9 cellular contexts compared by ENCODE assay signal in genomic region chr1:26315874-26316850, GRCh38. TPM values are rescaled to one million over a fixed set of nuclear protein-coding genes. Genes with fewer than 3 reads are reported as not detected.
DNase-seq lines count a peak whose midpoint lies in the region; ATAC-seq and TF ChIP-seq lines count a peak whose summit lies in the region.
"Had no signal": no experiment of that assay in that cellular context is flagged by ENCODE, and none has a peak within 500 bp of the region (broad histone marks: within the 10 kb centered on the region; RNA-seq: fewer than 3 reads in every experiment).

No MANE protein-coding gene starts in this region.

- TF ChIP-seq CTCF in H9 (conservative IDR thresholded peaks at IDR 0.05), result no peak
- TF ChIP-seq CTCF in hepatocyte (IDR thresholded peaks at IDR 0.05; ENCODE audit: poor library complexity), result no peak
- TF ChIP-seq CTCF in Caco-2 (IDR thresholded peaks at IDR 0.05; ENCODE audit: insufficient read depth in 1 of 2, low read depth in 1 of 2, low read length in 1 of 2, severe bottlenecking in 1 of 2, unreplicated experiment in 1 of 2), result no peak

- POLR2A ChIA-PET in CD4-positive, alpha-beta memory T cell (lab: Charles Lee; ENCODE audit: partially characterized antibody), result interaction anchor here (0.6 to 33.0 kb wide), 8 partner anchors 23 to 116 kb away, joined by 3 to 3358 read pairs (median 6); partner anchors contain the start of genes CEP85, DHDDS, SH3BGRL3 and UBXN11
- POLR2A ChIA-PET in activated CD8-positive, alpha-beta T cell treated with anti-CD3 and anti-CD28 coated beads, Interleukin-2, amount 10 ng/mL, durations not matched to agents 7 days and 5 days (lab: Charles Lee), result interaction anchor here (1.3 to 10.8 kb wide), 3 partner anchors 9 to 63 kb away, joined by 3 to 409 read pairs (median 51); partner anchors contain the start of genes SH3BGRL3 and UBXN11
- POLR2A ChIA-PET in Caco-2 (lab: Charles Lee), result interaction anchor here (0.7 kb wide), 1 partner anchor 28 kb away, joined by 3 read pairs; no protein-coding TSS in a partner anchor

- no peak overlapping the region for H2BK5ac ChIP-seq in H9 (ENCODE audit: insufficient read length, low read length)

- peak overlapping the region; percentile 77 to 97 (median 91) for H3K27ac Mint-ChIP-seq in CD4-positive, alpha-beta memory T cell
- H3K27ac Mint-ChIP-seq in H9 (peak overlapping the region in 2 of 3 experiments; percentile 67 to 82; a peak in 3 of 7 replicates), Caco-2 (ENCODE audit: unreplicated experiment) (no peak overlapping the region)
- H3K27ac Mint-ChIP-seq in activated CD8-positive, alpha-beta T cell treated with anti-CD3 and anti-CD28 coated beads, Interleukin-2, amount 10 ng/mL, durations not matched to agents 7 days and 5 days, result peak overlapping the region; percentile 75
- H3K27ac Mint-ChIP-seq in natural killer cell treated with Interleukin-12 subunit alpha and Interleukin-12 subunit beta and Interleukin-15 and Interleukin-18, amount 100 ng/mL, for 72 hours, result peak overlapping the region in 1 of 2 donors; percentile 56

- H3K4me3 ChIP-seq in CD4-positive, alpha-beta memory T cell (ENCODE audit: low read length in 2 of 2), result peak overlapping the region in 1 of 2 donors; percentile 12
- no peak overlapping the region for H3K4me3 ChIP-seq in hepatocyte
- H3K4me3 ChIP-seq in Caco-2 (ENCODE audit: low read depth, low read length), result no peak overlapping the region
- H3K4me3 ChIP-seq: gastrocnemius medialis had no signal

- H4K20me1 ChIP-seq in H9 (ENCODE audit: control insufficient read depth, insufficient read depth, insufficient read length) (no peaks in the 10 kb centered on the region), hepatocyte (ENCODE audit: insufficient read depth, poor library complexity, severe bottlenecking) (no peaks in the 10 kb centered on the region)

- CTCF ChIA-PET in CD4-positive, alpha-beta memory T cell (lab: Charles Lee; ENCODE audit: partially characterized antibody), result interaction anchor here (0.5 to 25.6 kb wide), 6 partner anchors 8 to 101 kb away, joined by 3 to 1027 read pairs (median 16); partner anchors contain the start of genes SH3BGRL3 and UBXN11
- CTCF ChIA-PET in activated CD8-positive, alpha-beta T cell treated with anti-CD3 and anti-CD28 coated beads, Interleukin-2, amount 10 ng/mL, durations not matched to agents 7 days and 5 days (lab: Charles Lee), result interaction anchor here (1.1 to 11.5 kb wide), 10 partner anchors 8 to 101 kb away, joined by 4 to 591 read pairs (median 7); partner anchors contain the start of genes CEP85, SH3BGRL3 and UBXN11
- CTCF ChIA-PET in Caco-2 (lab: Charles Lee), result interaction anchor here (0.9 kb wide), 1 partner anchor 31 kb away, joined by 4 read pairs; no protein-coding TSS in a partner anchor

- no peaks in the 10 kb centered on the region for H3K23me2 ChIP-seq in H9 (ENCODE audit: insufficient read length, low read depth, low read length, poor library complexity, severe bottlenecking)

- H3K9ac ChIP-seq in H9 (ENCODE audit: extremely low read depth, insufficient read length, low read length), result no peak overlapping the region

- no peaks in the 10 kb centered on the region for H3K9me3 Mint-ChIP-seq in CD4-positive, alpha-beta memory T cell
- H3K9me3 Mint-ChIP-seq in H9 (no peaks in the 10 kb centered on the region), Caco-2 (ENCODE audit: unreplicated experiment) (no peaks in the 10 kb centered on the region)
- H3K9me3 Mint-ChIP-seq in activated CD8-positive, alpha-beta T cell treated with anti-CD3 and anti-CD28 coated beads, Interleukin-2, amount 10 ng/mL, durations not matched to agents 7 days and 5 days (ENCODE audit: insufficient read depth), result no peaks in the 10 kb centered on the region
- no peaks in the 10 kb centered on the region for H3K9me3 Mint-ChIP-seq in natural killer cell treated with Interleukin-12 subunit alpha and Interleukin-12 subunit beta and Interleukin-15 and Interleukin-18, amount 100 ng/mL, for 72 hours

- no peak overlapping the region for H2AK5ac ChIP-seq in H9 (ENCODE audit: insufficient read length, low read length)

- no peak overlapping the region for H2BK15ac ChIP-seq in H9 (ENCODE audit: low read depth, low read length)

- no peak overlapping the region for H3K4me2 ChIP-seq in H9 (ENCODE audit: insufficient read depth, insufficient read length, low read length)
- H3K4me2 ChIP-seq in hepatocyte, result no peak overlapping the region

- H4K91ac ChIP-seq in H9 (ENCODE audit: insufficient read length, low read depth, low read length), result no peak overlapping the region

- intact Hi-C loops in CD4-positive, alpha-beta memory T cell (cut with micrococcal nuclease), result no loop called here
- intact Hi-C loops in Caco-2 (cut with micrococcal nuclease; ENCODE audit: unreplicated experiment), result no loop called here

- H3K27me3 ChIP-seq in CD4-positive, alpha-beta memory T cell (ENCODE audit: insufficient read depth, low read length), result no peaks in the 10 kb centered on the region
- H3K27me3 ChIP-seq in H9 (ENCODE audit: insufficient read depth, low read length) (no peaks in the 10 kb centered on the region), hepatocyte (no peaks in the 10 kb centered on the region), Caco-2 (replicated peaks; ENCODE audit: control insufficient read depth, insufficient read depth, low read length) (no peaks in the 10 kb centered on the region)
- H3K27me3 ChIP-seq: gastrocnemius medialis had no signal

- H3K4ac ChIP-seq in H9 (ENCODE audit: low read depth, low read length), result no peak overlapping the region

- WGBS in H9 (ENCODE audit: extremely low coverage, insufficient read length, low lambda C conversion rate), result no CpG with 5 or more reads among the region's 8 CpGs
- WGBS in hepatocyte (ENCODE audit: low lambda C conversion rate, missing lambda C conversion rate), result 84% methylated on average over 8 of the region's 8 CpGs

- H3K79me2 ChIP-seq in H9 (ENCODE audit: insufficient read depth, low read length), result no peaks in the 10 kb centered on the region
- no peaks in the 10 kb centered on the region for H3K79me2 ChIP-seq in hepatocyte

- H3K79me1 ChIP-seq in H9 (ENCODE audit: insufficient read depth, low read depth, low read length, poor library complexity, severe bottlenecking), result no peaks in the 10 kb centered on the region

- no peak overlapping the region for H2BK120ac ChIP-seq in H9 (ENCODE audit: low read depth, low read length, poor library complexity, severe bottlenecking)

- H3K9me3 ChIP-seq in CD4-positive, alpha-beta memory T cell (ENCODE audit: control insufficient read depth in 1 of 2, low read length in 2 of 2), result no peaks in the 10 kb centered on the region
- H3K9me3 ChIP-seq in H9 (ENCODE audit: control insufficient read depth, low read depth, low read length) (no peaks in the 10 kb centered on the region), hepatocyte (ENCODE audit: low read depth) (no peaks in the 10 kb centered on the region), Caco-2 (no peaks in the 10 kb centered on the region)
- H3K9me3 ChIP-seq: gastrocnemius medialis had no signal

- peaks cover 15% of the 10 kb centered on the region for H3K36me3 ChIP-seq in CD4-positive, alpha-beta memory T cell (ENCODE audit: insufficient read depth, low read length)
- H3K36me3 ChIP-seq in hepatocyte (replicated peaks; ENCODE audit: insufficient read depth, low read depth), result no peaks in the 10 kb centered on the region
- no peaks in the 10 kb centered on the region for H3K36me3 ChIP-seq in Caco-2 (ENCODE audit: control insufficient read depth, insufficient read depth, low read length)
- H3K36me3 ChIP-seq: gastrocnemius medialis had no signal

- DNase-seq in CD4-positive, alpha-beta memory T cell, result no peak
- DNase-seq in H9 (no peak), hepatocyte (ENCODE audit: low spot score) (no peak), Caco-2 (no peak)
- DNase-seq in activated CD8-positive, alpha-beta T cell treated with anti-CD3 and anti-CD28 coated beads, Interleukin-2, amount 10 ng/mL, durations not matched to agents 7 days and 5 days, result no peak
- no peak for DNase-seq in natural killer cell treated with Interleukin-12 subunit alpha and Interleukin-12 subunit beta and Interleukin-15 and Interleukin-18, amount 100 ng/mL, for 72 hours (ENCODE audit: low spot score)
- DNase-seq: activated CD8-positive, alpha-beta memory T cell treated with anti-CD3 and anti-CD28 coated beads, Interleukin-2, amount 50 U/mL, for 48 hours; gastrocnemius medialis had no signal

- no peak overlapping the region for H3K18ac ChIP-seq in H9 (ENCODE audit: insufficient read length, low read depth, low read length)

- ATAC-seq in activated CD8-positive, alpha-beta T cell treated with anti-CD3 and anti-CD28 coated beads, Interleukin-2, amount 10 ng/mL, durations not matched to agents 7 days and 5 days, result no peak
- no peak for ATAC-seq in natural killer cell treated with Interleukin-12 subunit alpha and Interleukin-12 subunit beta and Interleukin-15 and Interleukin-18, amount 100 ng/mL, for 72 hours
- ATAC-seq in HG03025 (IDR thresholded peaks at IDR 0.05; ENCODE audit: low FRiP score, unreplicated experiment), result no peak
- ATAC-seq: gastrocnemius medialis had no signal

- no peak overlapping the region for H4K8ac ChIP-seq in H9 (replicated peaks; ENCODE audit: insufficient read length, low read depth, low read length)

- no peak overlapping the region for H4K5ac ChIP-seq in H9 (ENCODE audit: insufficient read length, low read depth, low read length)

- no peaks in the 10 kb centered on the region for H3K9me2 ChIP-seq in hepatocyte (replicated peaks; ENCODE audit: insufficient read depth)

- peaks cover 45 to 87% (median 59%) of the 10 kb centered on the region in 4 donors for H3K4me1 Mint-ChIP-seq in CD4-positive, alpha-beta memory T cell
- peaks cover 31 to 45% of the 10 kb centered on the region in 2 experiments for H3K4me1 Mint-ChIP-seq in H9
- H3K4me1 Mint-ChIP-seq in activated CD8-positive, alpha-beta T cell treated with anti-CD3 and anti-CD28 coated beads, Interleukin-2, amount 10 ng/mL, durations not matched to agents 7 days and 5 days (ENCODE audit: low read depth), result peaks cover 61% of the 10 kb centered on the region
- H3K4me1 Mint-ChIP-seq in natural killer cell treated with Interleukin-12 subunit alpha and Interleukin-12 subunit beta and Interleukin-15 and Interleukin-18, amount 100 ng/mL, for 72 hours (ENCODE audit: low read depth in 2 of 2), result peaks cover 55 to 61% of the 10 kb centered on the region in 2 donors
- peaks cover 7% of the 10 kb centered on the region for H3K4me1 Mint-ChIP-seq in Caco-2 (ENCODE audit: low read depth, unreplicated experiment)

- no peak overlapping the region for H3K23ac ChIP-seq in H9 (ENCODE audit: insufficient read length, low read depth, low read length)

- no peak overlapping the region for H2BK20ac ChIP-seq in H9 (ENCODE audit: low read depth, low read length, poor library complexity, severe bottlenecking)

- no peak overlapping the region for H2BK12ac ChIP-seq in H9 (ENCODE audit: insufficient read length, low read depth, low read length)

- H3K36me3 Mint-ChIP-seq in CD4-positive, alpha-beta memory T cell, result peaks cover 31 to 32% of the 10 kb centered on the region in 2 donors
- H3K36me3 Mint-ChIP-seq in H9 (ENCODE audit: insufficient read depth in 1 of 3, low read depth in 3 of 3), result peaks cover under 1 to 6% (median under 1%) of the 10 kb centered on the region in 3 experiments; a peak in 4 of 7 replicates
- H3K36me3 Mint-ChIP-seq in activated CD8-positive, alpha-beta T cell treated with anti-CD3 and anti-CD28 coated beads, Interleukin-2, amount 10 ng/mL, durations not matched to agents 7 days and 5 days (ENCODE audit: low read depth), result peaks cover 32% of the 10 kb centered on the region
- no peaks in the 10 kb centered on the region for H3K36me3 Mint-ChIP-seq in natural killer cell treated with Interleukin-12 subunit alpha and Interleukin-12 subunit beta and Interleukin-15 and Interleukin-18, amount 100 ng/mL, for 72 hours
- H3K36me3 Mint-ChIP-seq in Caco-2 (ENCODE audit: insufficient read depth, unreplicated experiment), result peaks cover 44% of the 10 kb centered on the region

- no TSS peak for BruUV-seq in Caco-2 (replicated peaks; lab: Mats Ljungman, UMichigan)

- H3K27me3 Mint-ChIP-seq in CD4-positive, alpha-beta memory T cell, result no peaks in the 10 kb centered on the region
- peaks cover 3% of the 10 kb centered on the region for H3K27me3 Mint-ChIP-seq in H9 (ENCODE audit: low read depth)
- no peaks in the 10 kb centered on the region for H3K27me3 Mint-ChIP-seq in activated CD8-positive, alpha-beta T cell treated with anti-CD3 and anti-CD28 coated beads, Interleukin-2, amount 10 ng/mL, durations not matched to agents 7 days and 5 days (ENCODE audit: low read depth)
- H3K27me3 Mint-ChIP-seq in natural killer cell treated with Interleukin-12 subunit alpha and Interleukin-12 subunit beta and Interleukin-15 and Interleukin-18, amount 100 ng/mL, for 72 hours, result no peaks in the 10 kb centered on the region
- no peaks in the 10 kb centered on the region for H3K27me3 Mint-ChIP-seq in Caco-2 (ENCODE audit: insufficient read depth, unreplicated experiment)

- H3K56ac ChIP-seq in H9 (ENCODE audit: insufficient read length, low read depth, low read length), result no peak overlapping the region

- no peak overlapping the region for H3T11ph ChIP-seq in H9 (ENCODE audit: low read length)

- no peak overlapping the region for H2AFZ ChIP-seq in H9 (ENCODE audit: low read length)
- H2AFZ ChIP-seq in hepatocyte, result no peak overlapping the region

- peaks cover 60% of the 10 kb centered on the region for H3K4me1 ChIP-seq in CD4-positive, alpha-beta memory T cell (ENCODE audit: insufficient read depth, low read length)
- H3K4me1 ChIP-seq in H9 (ENCODE audit: insufficient read depth, low read length) (no peaks in the 10 kb centered on the region), hepatocyte (ENCODE audit: insufficient read depth) (no peaks in the 10 kb centered on the region), Caco-2 (no peaks in the 10 kb centered on the region)

- H3K4me3 Mint-ChIP-seq in CD4-positive, alpha-beta memory T cell, result peak overlapping the region in 7 of 8 donors; percentile 89 to 100 (median 95)
- H3K4me3 Mint-ChIP-seq in H9, result no peak overlapping the region
- peak overlapping the region; percentile 84 for H3K4me3 Mint-ChIP-seq in activated CD8-positive, alpha-beta T cell treated with anti-CD3 and anti-CD28 coated beads, Interleukin-2, amount 10 ng/mL, durations not matched to agents 7 days and 5 days
- peak overlapping the region; percentile 28 for H3K4me3 Mint-ChIP-seq in natural killer cell treated with Interleukin-12 subunit alpha and Interleukin-12 subunit beta and Interleukin-15 and Interleukin-18, amount 100 ng/mL, for 72 hours
- H3K4me3 Mint-ChIP-seq in Caco-2 (ENCODE audit: unreplicated experiment), result no peak overlapping the region

- H3K27ac ChIP-seq in CD4-positive, alpha-beta memory T cell (ENCODE audit: low read depth, low read length), result peak overlapping the region; percentile 69
- no peak overlapping the region for H3K27ac ChIP-seq in H9 (ENCODE audit: insufficient read length, low read depth, low read length)
- H3K27ac ChIP-seq in hepatocyte, result no peak overlapping the region
- H3K27ac ChIP-seq: gastrocnemius medialis had no signal

- no peak overlapping the region for H3K14ac ChIP-seq in H9 (ENCODE audit: insufficient read depth, low read length)

RNA-seq across cellular contexts. Expression of gene CD52, which starts 1.6 kb away (rescaled TPM):
- total RNA-seq in CD4-positive, alpha-beta memory T cell, result 1,000 to 10,000 TPM; 1,302 to 1,324 TPM
- over 10,000 TPM in 1 of 2 donors, 1,000 to 10,000 TPM in 1; 8,660 to 12,303 TPM for polyA plus RNA-seq in CD4-positive, alpha-beta memory T cell
- total RNA-seq in H9 (2021) (3.8 and 4.1 TPM in 2 replicates), hepatocyte (1.2 and 8.1 TPM in 2 replicates), Caco-2 (2022) (not detected in 2 replicates)
- total RNA-seq in activated CD8-positive, alpha-beta T cell treated with anti-CD3 and anti-CD28 coated beads, Interleukin-2, amount 10 ng/mL, durations not matched to agents 7 days and 5 days, result 1,000 to 10,000 TPM; 1,112 to 1,180 TPM
- 10 to 100 TPM in 1 of 2 donors, 1 to 10 TPM in 1; 8.1 to 17.2 TPM for total RNA-seq in natural killer cell treated with Interleukin-12 subunit alpha and Interleukin-12 subunit beta and Interleukin-15 and Interleukin-18, amount 100 ng/mL, for 72 hours
- polyA plus RNA-seq in hepatocyte, result 3.9 and 12.9 TPM in 2 replicates

RNA-seq across cellular contexts. Expression of gene UBXN11, which starts 9.7 kb away (rescaled TPM):
- 100 to 1,000 TPM; 115 to 117 TPM for total RNA-seq in CD4-positive, alpha-beta memory T cell
- polyA plus RNA-seq in CD4-positive, alpha-beta memory T cell, result 10 to 100 TPM; 13.3 to 17.4 TPM
- total RNA-seq in H9 (2021) (13.1 and 13.7 TPM in 2 replicates), hepatocyte (3.1 and 6.9 TPM in 2 replicates), Caco-2 (2022) (12.5 TPM in 2 replicates)
- 10 to 100 TPM; 34.4 to 40.9 TPM for total RNA-seq in activated CD8-positive, alpha-beta T cell treated with anti-CD3 and anti-CD28 coated beads, Interleukin-2, amount 10 ng/mL, durations not matched to agents 7 days and 5 days
- 10 to 100 TPM in 1 of 2 donors, 1 to 10 TPM in 1; 9.9 to 24.8 TPM for total RNA-seq in natural killer cell treated with Interleukin-12 subunit alpha and Interleukin-12 subunit beta and Interleukin-15 and Interleukin-18, amount 100 ng/mL, for 72 hours
- polyA plus RNA-seq in hepatocyte, result 17.1 and 34.0 TPM in 2 replicates

RNA-seq across cellular contexts. Expression of gene SH3BGRL3, which starts 36.3 kb away (rescaled TPM):
- total RNA-seq in CD4-positive, alpha-beta memory T cell, result 100 to 1,000 TPM; 293 to 305 TPM
- 1,000 to 10,000 TPM in 1 of 2 donors, 100 to 1,000 TPM in 1; 979 to 1,531 TPM for polyA plus RNA-seq in CD4-positive, alpha-beta memory T cell
- total RNA-seq in H9 (2021) (86.2 and 86.3 TPM in 2 replicates), hepatocyte (35.9 and 36.6 TPM in 2 replicates), Caco-2 (2022) (73.4 and 74.3 TPM in 2 replicates)
- total RNA-seq in activated CD8-positive, alpha-beta T cell treated with anti-CD3 and anti-CD28 coated beads, Interleukin-2, amount 10 ng/mL, durations not matched to agents 7 days and 5 days, result 100 to 1,000 TPM; 795 to 814 TPM
- 100 to 1,000 TPM; 203 to 249 TPM for total RNA-seq in natural killer cell treated with Interleukin-12 subunit alpha and Interleukin-12 subunit beta and Interleukin-15 and Interleukin-18, amount 100 ng/mL, for 72 hours
- polyA plus RNA-seq in hepatocyte, result 411 and 420 TPM in 2 replicates

RNA-seq across cellular contexts. Expression of gene CRYBG2, which starts 37.8 kb away (rescaled TPM):
- 1 to 10 TPM; 5.7 to 6.7 TPM for total RNA-seq in CD4-positive, alpha-beta memory T cell
- polyA plus RNA-seq in CD4-positive, alpha-beta memory T cell, result 1 to 10 TPM in 1 of 2 donors, under 1 TPM in 1; 0.27 to 3.8 TPM
- total RNA-seq in H9 (2021) (11.8 and 12.8 TPM in 2 replicates), hepatocyte (7.1 and 15.6 TPM in 2 replicates), Caco-2 (2022) (63.3 and 66.1 TPM in 2 replicates)
- total RNA-seq in activated CD8-positive, alpha-beta T cell treated with anti-CD3 and anti-CD28 coated beads, Interleukin-2, amount 10 ng/mL, durations not matched to agents 7 days and 5 days, result 1 to 10 TPM; 7.6 to 8.7 TPM
- total RNA-seq in natural killer cell treated with Interleukin-12 subunit alpha and Interleukin-12 subunit beta and Interleukin-15 and Interleukin-18, amount 100 ng/mL, for 72 hours, result under 1 TPM in 1 of 2 donors, not detected in 1; 0.95 TPM
- 20.1 and 21.6 TPM in 2 replicates for polyA plus RNA-seq in hepatocyte
- total RNA-seq: gastrocnemius medialis had no signal

RNA-seq across cellular contexts. Expression of gene ZNF683, which starts 56.4 kb away (rescaled TPM):
- not detected for total RNA-seq in CD4-positive, alpha-beta memory T cell
- under 1 TPM; 0.49 to 0.63 TPM for polyA plus RNA-seq in CD4-positive, alpha-beta memory T cell
- total RNA-seq in H9 (2021) (not detected in 2 replicates), hepatocyte (not detected in 2 replicates), Caco-2 (2022) (not detected in 2 replicates)
- 10 to 100 TPM; 24.0 to 26.6 TPM for total RNA-seq in activated CD8-positive, alpha-beta T cell treated with anti-CD3 and anti-CD28 coated beads, Interleukin-2, amount 10 ng/mL, durations not matched to agents 7 days and 5 days
- not detected for total RNA-seq in natural killer cell treated with Interleukin-12 subunit alpha and Interleukin-12 subunit beta and Interleukin-15 and Interleukin-18, amount 100 ng/mL, for 72 hours
- not detected in 2 replicates for polyA plus RNA-seq in hepatocyte
- total RNA-seq: gastrocnemius medialis had no signal

Comparison
In these comparisons a context has a peak if more than half of its experiments do, and no peak if none do; other contexts are left out.
1. H3K4me3 Mint-ChIP-seq: peak in CD4-positive, alpha-beta memory T cell (7 of 8), activated CD8-positive, alpha-beta T cell treated with anti-CD3 and anti-CD28 coated beads, Interleukin-2, amount 10 ng/mL, durations not matched to agents 7 days and 5 days (single experiment) and natural killer cell treated with Interleukin-12 subunit alpha and Interleukin-12 subunit beta and Interleukin-15 and Interleukin-18, amount 100 ng/mL, for 72 hours (single experiment); none in H9 (0 of 2) and Caco-2 (single experiment).
2. RNA of gene CD52, which starts 1.6 kb away (total RNA-seq): 1,302 to 1,324 TPM in CD4-positive, alpha-beta memory T cell and 1,112 to 1,180 TPM in activated CD8-positive, alpha-beta T cell treated with anti-CD3 and anti-CD28 coated beads, Interleukin-2, amount 10 ng/mL, durations not matched to agents 7 days and 5 days; 8.1 to 17.2 TPM in natural killer cell treated with Interleukin-12 subunit alpha and Interleukin-12 subunit beta and Interleukin-15 and Interleukin-18, amount 100 ng/mL, for 72 hours, 1.2 to 8.1 TPM in hepatocyte, 3.8 to 4.1 TPM in H9 and not detected in Caco-2; every median in the first group is over 10 times any median in the second.